ENCODE assay signal across 18 cellular contexts in genomic region chr12:115712676-115713075, GRCh38.
"Had no signal": no experiment of that assay in that cellular context is flagged by ENCODE, and none has a peak within 500 bp of the region (broad histone marks: within the 10 kb centered on the region; RNA-seq: fewer than 3 reads in every experiment).

No MANE protein-coding gene starts in this region.

- H3K27ac ChIP-seq: coronary artery, dorsolateral prefrontal cortex, esophagus muscularis mucosa, foreskin keratinocyte, gastroesophageal sphincter, heart left ventricle, left lung, lower lobe of right lung had no signal

- H3K4me3 ChIP-seq: coronary artery, dorsolateral prefrontal cortex, esophagus muscularis mucosa, gastroesophageal sphincter, heart left ventricle, left lung, lower lobe of right lung had no signal

- DNase-seq: dermis blood vessel endothelial cell; dorsolateral prefrontal cortex; effector CD4-positive, alpha-beta T cell; effector memory CD4-positive, alpha-beta T cell; foreskin keratinocyte; heart left ventricle; hippocampal formation; islet precursor cell; kidney; kidney glomerular epithelial cell; left lung; left ventricle myocardium superior; lower lobe of right lung; mesenchymal stem cell; naive thymus-derived CD4-positive, alpha-beta T cell had no signal

- ATAC-seq: foreskin keratinocyte; gastroesophageal sphincter; heart left ventricle; left lung; left ventricle myocardium superior; lower lobe of right lung; naive thymus-derived CD4-positive, alpha-beta T cell had no signal

- H3K36me3 ChIP-seq: esophagus muscularis mucosa, gastroesophageal sphincter, heart left ventricle, left lung, lower lobe of right lung had no signal

- H3K27me3 ChIP-seq: left lung had no signal

- H3K4me1 ChIP-seq: foreskin keratinocyte had no signal

- H3K9me3 ChIP-seq: esophagus muscularis mucosa, gastroesophageal sphincter, left lung, lower lobe of right lung had no signal
